Comparison of ENCODE assay signal across 8 cellular contexts in the genomic region with DNA sequence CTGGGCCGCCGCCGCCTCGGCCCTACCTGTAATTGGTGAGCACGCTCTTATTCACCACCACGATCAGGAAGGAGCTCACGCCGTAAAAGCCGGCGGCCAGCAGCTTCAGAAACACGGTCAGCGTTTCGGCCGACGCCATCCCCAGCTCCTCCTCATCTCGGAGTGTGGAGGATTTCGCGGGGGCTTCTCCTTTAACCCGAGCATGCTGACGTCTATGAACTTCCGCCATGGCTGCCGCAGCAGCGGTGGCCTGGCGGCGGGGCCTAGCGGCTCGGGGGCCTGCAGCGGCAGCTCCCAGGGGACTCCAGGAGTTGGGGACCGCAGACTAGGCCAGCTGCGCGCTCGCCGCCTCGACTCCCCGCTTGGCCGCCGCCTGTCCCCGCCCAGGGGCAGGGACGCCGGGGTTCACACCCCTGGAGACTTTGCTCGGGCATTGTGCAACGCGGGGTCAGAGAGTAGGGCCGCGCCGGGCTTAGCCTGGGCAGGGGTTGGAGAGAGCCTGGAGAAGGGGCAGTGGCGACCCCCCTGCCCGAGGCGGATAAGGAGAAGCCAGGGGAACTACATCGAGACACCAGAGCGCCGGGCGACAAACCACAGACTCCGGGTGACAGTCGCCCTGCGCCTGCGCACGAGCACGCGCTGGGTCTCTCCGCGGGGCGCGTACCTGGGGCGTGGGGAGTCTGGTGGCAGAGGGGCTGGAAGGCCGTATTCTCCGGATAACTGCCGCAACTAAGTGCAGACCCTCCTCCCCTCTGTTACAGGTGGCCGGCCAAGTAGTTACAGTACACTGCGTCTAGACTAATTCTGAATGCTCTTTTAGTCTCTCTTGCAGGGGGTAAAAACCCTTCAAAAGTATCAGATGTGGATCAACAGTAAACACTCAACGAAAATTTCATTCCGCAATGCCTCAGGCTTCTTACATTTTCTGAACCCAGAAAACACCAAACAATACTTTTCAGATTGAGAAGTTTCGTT. TPM values are rescaled to one million over a fixed set of nuclear protein-coding genes. Genes with fewer than 3 reads are reported as not detected.
DNase-seq lines count a peak whose midpoint lies in the region; ATAC-seq and TF ChIP-seq lines count a peak whose summit lies in the region.

TSS of gene SLC35D1 (minus strand) at position 364 of the 975 bp plus-strand sequence. CDS start at position 229, 135 bp downstream.

- H3K9me2 ChIP-seq in PC-3 (replicated peaks; ENCODE audit: low read length): no peaks in the 10 kb centered on the region

- 0 out of 2 replicates have a peak, but pooled peaks cover 2% of the 10 kb centered on the region for H3K36me3 ChIP-seq in PC-3 (ENCODE audit: low read depth, low read length)
- H3K36me3 ChIP-seq in esophagus (ENCODE audit: control insufficient read depth in 2 of 2, insufficient read depth in 2 of 2, low read length in 1 of 2): no peaks in the 10 kb centered on the region
- H3K36me3 ChIP-seq in muscle layer of duodenum (ENCODE audit: control insufficient read depth in 1 of 2, insufficient read depth in 2 of 2, low read length in 2 of 2): peaks cover 0 to 8% of the 10 kb centered on the region in 2 donors

- WGBS in esophagus, 2 donors: 0 to 1% methylated on average over 70 to 73 of the region's 73 CpGs

- H3K27me3 ChIP-seq in PC-3 (ENCODE audit: low read length) (no peaks in the 10 kb centered on the region), esophagus (ENCODE audit: control insufficient read depth in 1 of 2, insufficient read depth in 2 of 2, low read length in 2 of 2) (no peaks in the 10 kb centered on the region), muscle layer of duodenum (ENCODE audit: low read depth, low read length) (no peaks in the 10 kb centered on the region)

- H3K79me2 ChIP-seq in PC-3 (ENCODE audit: low read length): peaks cover 26% of the 10 kb centered on the region

- ATAC-seq in GM21526 (IDR thresholded peaks at IDR 0.05; ENCODE audit: low FRiP score, unreplicated experiment) (peak; percentile 71), PC-3 (peak; percentile 64)

- intact Hi-C loops in PC-3 (cut with micrococcal nuclease): loop anchor here (2.0 to 5.0 kb wide), 4 partner anchors 57 to 377 kb away; partner anchors contain the start of gene SERBP1

- H4K20me1 ChIP-seq in PC-3 (ENCODE audit: low read length): no peaks in the 10 kb centered on the region

- DNase-seq in DMS153 (lab: John Stamatoyannopoulos, UW): peak; percentile 7
- peak; percentile 74 for DNase-seq in HuH-7 (ENCODE audit: low spot score)
- DNase-seq in PC-3: peak; percentile 54
- peak; percentile 80 for DNase-seq in activated T-cell treated with anti-CD3 and anti-CD28 coated beads, Interleukin-2, amount 50 U/mL, for 1 hour
- DNase-seq in stimulated activated CD8-positive, alpha-beta memory T cell treated with anti-CD3 and anti-CD28 coated beads, Interleukin-7, amount 100 ng/mL, for 48 hours (ENCODE audit: extremely low read depth in 1 of 2, low read depth in 1 of 2): peak; percentile 52 to 69

- H3K4me3 ChIP-seq in PC-3 (ENCODE audit: low read length) (peak within 1 kb of the TSS; percentile 92), esophagus (ENCODE audit: low read depth in 1 of 2, low read length in 2 of 2) (peak within 1 kb of the TSS; percentile 72 to 85), muscle layer of duodenum (ENCODE audit: low read depth in 1 of 2, low read length in 2 of 2) (peak within 1 kb of the TSS; percentile 86 to 87)

- CTCF ChIA-PET in PC-3 (lab: Charles Lee): no interaction called here

- peak within 1 kb of the TSS; percentile 98 for H2AFZ ChIP-seq in PC-3 (ENCODE audit: low read length)

- H3K4me1 ChIP-seq in PC-3 (ENCODE audit: insufficient read depth, low read length): peaks cover 23% of the 10 kb centered on the region
- no peaks in the 10 kb centered on the region for H3K4me1 ChIP-seq in esophagus (ENCODE audit: control insufficient read depth in 2 of 2, insufficient read depth in 2 of 2, low read length in 1 of 2)
- peaks cover 10 to 15% of the 10 kb centered on the region in 2 donors for H3K4me1 ChIP-seq in muscle layer of duodenum (ENCODE audit: control insufficient read depth in 1 of 2, insufficient read depth in 2 of 2, low read length in 2 of 2)

- no peak for TF ChIP-seq CTCF in PC-3 (conservative IDR thresholded peaks at IDR 0.05; ENCODE audit: low read depth, low read length)

- BruUV-seq in PC-3 (replicated peaks; lab: Mats Ljungman, UMichigan): TSS peak; percentile 60

- POLR2A ChIA-PET in PC-3 (lab: Charles Lee; ENCODE audit: unreplicated experiment): no interaction called here

- peak within 1 kb of the TSS; percentile 68 for H3K27ac ChIP-seq in PC-3 (ENCODE audit: low read length)
- H3K27ac ChIP-seq in esophagus (ENCODE audit: low read depth in 2 of 2, low read length in 1 of 2): peak within 1 kb of the TSS; percentile 89 to 92
- peak within 1 kb of the TSS; percentile 86 for H3K27ac ChIP-seq in muscle layer of duodenum (ENCODE audit: low read length)

- peak within 1 kb of the TSS; percentile 88 for H3K9ac ChIP-seq in PC-3 (ENCODE audit: low read length)

- H3F3A ChIP-seq in PC-3 (ENCODE audit: low read length, unreplicated experiment): no peaks in the 10 kb centered on the region

- H3K4me2 ChIP-seq in PC-3 (ENCODE audit: low read length): peak within 1 kb of the TSS; percentile 83

- H3K9me3 ChIP-seq in PC-3 (ENCODE audit: low read length): no peaks in the 10 kb centered on the region
- no peaks in the 10 kb centered on the region for H3K9me3 ChIP-seq in esophagus (ENCODE audit: control insufficient read depth in 2 of 2, insufficient read depth in 1 of 2, low read depth in 1 of 2, low read length in 1 of 2)
- H3K9me3 ChIP-seq in muscle layer of duodenum (ENCODE audit: control insufficient read depth in 1 of 2, low read length in 2 of 2): no peaks in the 10 kb centered on the region

RNA-seq across cellular contexts. Expression of gene SLC35D1, which starts in this region (rescaled TPM):
- total RNA-seq in PC-3 (2014; rRNA removed): 5.3 and 6.1 TPM in 2 replicates
- 1 to 10 TPM; 1.5 to 3.0 TPM for polyA plus RNA-seq in esophagus

Comparison
In these comparisons a context has a peak if more than half of its experiments do, and no peak if none do; other contexts are left out.
1. Peak in every context shown above with its lines: DNase-seq, ATAC-seq, H3K4me3 ChIP-seq and H3K27ac ChIP-seq.
2. DNase-seq: peak in every context shown above with its lines; median percentile 80 in activated T-cell treated with anti-CD3 and anti-CD28 coated beads, Interleukin-2, amount 50 U/mL, for 1 hour; 74 in HuH-7; 60 in stimulated activated CD8-positive, alpha-beta memory T cell treated with anti-CD3 and anti-CD28 coated beads, Interleukin-7, amount 100 ng/mL, for 48 hours; 54 in PC-3; 7 in DMS153.